In the genomic region with DNA sequence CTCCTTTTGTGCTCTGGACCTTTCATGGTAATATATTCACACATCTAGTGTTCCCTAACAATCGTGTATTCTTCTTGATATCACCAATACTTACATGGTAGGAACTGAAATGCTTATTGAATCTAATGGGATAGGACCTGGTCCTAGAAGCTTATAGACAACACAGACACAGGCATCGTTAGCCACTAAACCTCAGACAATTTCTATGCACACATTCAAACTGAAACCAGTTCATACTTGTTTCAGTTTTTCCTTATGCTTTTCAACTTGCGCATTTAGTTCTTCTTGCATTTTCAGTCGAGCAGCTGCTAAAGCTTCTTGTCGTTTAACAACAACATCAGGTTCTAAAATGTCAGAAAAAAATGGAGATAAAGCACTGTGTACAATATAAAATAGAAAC, we compare ENCODE assay signal across 15 cellular contexts. TPM values are rescaled to one million over a fixed set of nuclear protein-coding genes. Genes with fewer than 3 reads are reported as not detected.
DNase-seq lines count a peak whose midpoint lies in the region; ATAC-seq, FAIRE-seq and TF ChIP-seq lines count a peak whose summit lies in the region.
"Had no signal": no experiment of that assay in that cellular context is flagged by ENCODE, and none has a peak within 500 bp of the region (broad histone marks: within the 10 kb centered on the region; RNA-seq: fewer than 3 reads in every experiment).

No MANE protein-coding gene starts in this region.

- CTCF ChIA-PET in CD4-positive, alpha-beta T cell (lab: Charles Lee) = interaction anchor here (1.1 kb wide), 1 partner anchor 17 kb away, joined by 3 read pairs; no protein-coding TSS in a partner anchor
- CTCF ChIA-PET in activated CD4-positive, alpha-beta memory T cell treated with anti-CD3 and anti-CD28 coated beads, Interleukin-2, amount 10 ng/mL, durations not matched to agents 7 days and 5 days (lab: Charles Lee) = interaction anchor here (0.8 to 4.6 kb wide), 9 partner anchors 13 to 366 kb away, joined by 3 to 40 read pairs (median 5); no protein-coding TSS in a partner anchor

- no peak overlapping the region for H3K27ac ChIP-seq in CD4-positive, alpha-beta T cell (ENCODE audit: low read depth, low read length)
- H3K27ac ChIP-seq: esophagus squamous epithelium had no signal

- in situ Hi-C loops in G401 (cut with HindIII; ENCODE audit: low sequenced_read_pairs) = no loop called here

- intact Hi-C loops in CD4-positive, alpha-beta T cell (cut with DNase I, micrococcal nuclease) = loop anchor here in 1 of 2 experiments (5.0 to 10.0 kb wide), 3 partner anchors 377 to 930 kb away; partner anchors contain the start of genes ADAMTS17, ASB7, LINS1 and TM2D3

- H3K9me3 Mint-ChIP-seq in CD4-positive, alpha-beta T cell = no peaks in the 10 kb centered on the region
- H3K9me3 Mint-ChIP-seq in activated CD4-positive, alpha-beta memory T cell treated with anti-CD3 and anti-CD28 coated beads, Interleukin-2, amount 10 ng/mL, durations not matched to agents 7 days and 5 days = no peaks in the 10 kb centered on the region
- H3K9me3 Mint-ChIP-seq: immature natural killer cell, naive B cell had no signal

- no peaks in the 10 kb centered on the region for H3K9me3 ChIP-seq in CD4-positive, alpha-beta T cell (ENCODE audit: control insufficient read depth, low read length)
- H3K9me3 ChIP-seq: esophagus squamous epithelium, spleen had no signal

- peak overlapping the region; percentile 73 for H3K4me3 Mint-ChIP-seq in CD4-positive, alpha-beta T cell
- H3K4me3 Mint-ChIP-seq in activated CD4-positive, alpha-beta memory T cell treated with anti-CD3 and anti-CD28 coated beads, Interleukin-2, amount 10 ng/mL, durations not matched to agents 7 days and 5 days = peak overlapping the region; percentile 96

- H3K27me3 Mint-ChIP-seq in CD4-positive, alpha-beta T cell = no peaks in the 10 kb centered on the region
- no peaks in the 10 kb centered on the region for H3K27me3 Mint-ChIP-seq in activated CD4-positive, alpha-beta memory T cell treated with anti-CD3 and anti-CD28 coated beads, Interleukin-2, amount 10 ng/mL, durations not matched to agents 7 days and 5 days
- H3K27me3 Mint-ChIP-seq: naive B cell had no signal

- TF ChIP-seq CTCF in CD4-positive, alpha-beta T cell (IDR thresholded peaks at IDR 0.05) = no peak

- H3K27ac Mint-ChIP-seq in CD4-positive, alpha-beta T cell = no peak overlapping the region
- H3K27ac Mint-ChIP-seq in activated CD4-positive, alpha-beta memory T cell treated with anti-CD3 and anti-CD28 coated beads, Interleukin-2, amount 10 ng/mL, durations not matched to agents 7 days and 5 days = peak overlapping the region; percentile 50

- peaks cover 24% of the 10 kb centered on the region for H3K4me1 Mint-ChIP-seq in CD4-positive, alpha-beta T cell (ENCODE audit: low read depth)
- peaks cover 36% of the 10 kb centered on the region for H3K4me1 Mint-ChIP-seq in activated CD4-positive, alpha-beta memory T cell treated with anti-CD3 and anti-CD28 coated beads, Interleukin-2, amount 10 ng/mL, durations not matched to agents 7 days and 5 days

- POLR2A ChIA-PET in CD4-positive, alpha-beta T cell (lab: Charles Lee) = interaction anchor here (1.2 to 1.7 kb wide), 2 partner anchors 21 to 24 kb away, joined by 3 to 4 read pairs; no protein-coding TSS in a partner anchor
- POLR2A ChIA-PET in activated CD4-positive, alpha-beta memory T cell treated with anti-CD3 and anti-CD28 coated beads, Interleukin-2, amount 10 ng/mL, durations not matched to agents 7 days and 5 days (lab: Charles Lee) = interaction anchor here (1.2 to 3.8 kb wide), 2 partner anchors 20 to 35 kb away, joined by 3 to 43 read pairs; partner anchors contain the start of gene SNRPA1

- no peak for ATAC-seq in CD4-positive, alpha-beta T cell (ENCODE audit: poor library complexity)
- ATAC-seq in GM18519 (IDR thresholded peaks at IDR 0.05; ENCODE audit: low FRiP score, unreplicated experiment) = peak; percentile 30
- ATAC-seq in HG02798 (IDR thresholded peaks at IDR 0.05; ENCODE audit: poor library complexity, unreplicated experiment) = peak; percentile 36
- no peak for ATAC-seq in HG03469 (IDR thresholded peaks at IDR 0.05; ENCODE audit: unreplicated experiment)

- peaks cover 78% of the 10 kb centered on the region for H3K36me3 Mint-ChIP-seq in CD4-positive, alpha-beta T cell (ENCODE audit: low read depth)
- H3K36me3 Mint-ChIP-seq in activated CD4-positive, alpha-beta memory T cell treated with anti-CD3 and anti-CD28 coated beads, Interleukin-2, amount 10 ng/mL, durations not matched to agents 7 days and 5 days (ENCODE audit: low read depth) = peaks cover 65% of the 10 kb centered on the region

- DNase-seq in CD4-positive, alpha-beta T cell = no peak
- DNase-seq in activated CD4-positive, alpha-beta memory T cell treated with anti-CD3 and anti-CD28 coated beads, Interleukin-2, amount 10 ng/mL, durations not matched to agents 7 days and 5 days = no peak
- no peak for DNase-seq in urothelium cell line (ENCODE audit: low spot score)
- no peak for DNase-seq in G401 (ENCODE audit: low spot score)
- DNase-seq in NCI-H1092 treated with DMSO at 0.1 percent for 48 hours (lab: John Stamatoyannopoulos, UW) = no peak
- DNase-seq: esophagus squamous epithelium, immature natural killer cell, naive B cell, NCI-H1417 treated with DMSO at 0.1 percent for 48 hours, spleen, SW 1271 had no signal

- no peak for FAIRE-seq in urothelium cell line (lab: Jason Lieb, UNC)
- FAIRE-seq: H1 had no signal

- H3K27me3 ChIP-seq in CD4-positive, alpha-beta T cell (ENCODE audit: control insufficient read depth, insufficient read depth, low read length) = no peaks in the 10 kb centered on the region
- H3K27me3 ChIP-seq: esophagus squamous epithelium, spleen had no signal

RNA-seq across cellular contexts. Expression of gene SELENOS, which starts 2.3 kb away (rescaled TPM):
- total RNA-seq in CD4-positive, alpha-beta T cell = 10 to 100 TPM; 41.7 to 48.5 TPM
- 10 to 100 TPM; 43.0 to 45.7 TPM for total RNA-seq in activated CD4-positive, alpha-beta memory T cell treated with anti-CD3 and anti-CD28 coated beads, Interleukin-2, amount 10 ng/mL, durations not matched to agents 7 days and 5 days
- 61.7 and 62.5 TPM in 2 replicates for total RNA-seq in G401 (2014; rRNA removed; shearing (Covaris generic))

RNA-seq across cellular contexts. Expression of gene SNRPA1, which starts 20.0 kb away (rescaled TPM):
- 100 to 1,000 TPM; 214 to 222 TPM for total RNA-seq in CD4-positive, alpha-beta T cell
- 100 to 1,000 TPM; 107 to 113 TPM for total RNA-seq in activated CD4-positive, alpha-beta memory T cell treated with anti-CD3 and anti-CD28 coated beads, Interleukin-2, amount 10 ng/mL, durations not matched to agents 7 days and 5 days
- 74.6 and 106 TPM in 2 replicates for total RNA-seq in G401 (2014; rRNA removed; shearing (Covaris generic))

RNA-seq across cellular contexts. Expression of gene CHSY1, which starts 23.2 kb away (rescaled TPM):
- total RNA-seq in CD4-positive, alpha-beta T cell = 1 to 10 TPM; 5.8 to 6.7 TPM
- 10 to 100 TPM; 61.7 to 62.0 TPM for total RNA-seq in activated CD4-positive, alpha-beta memory T cell treated with anti-CD3 and anti-CD28 coated beads, Interleukin-2, amount 10 ng/mL, durations not matched to agents 7 days and 5 days
- 9.5 and 11.0 TPM in 2 replicates for total RNA-seq in G401 (2014; rRNA removed; shearing (Covaris generic))

Comparison
In these comparisons a context has a peak if more than half of its experiments do, and no peak if none do; other contexts are left out.
1. ATAC-seq: peak in GM18519 (single experiment) and HG02798 (single experiment); none in CD4-positive, alpha-beta T cell (single experiment) and HG03469 (single experiment).